Comparison of ENCODE assay signal across 16 cellular contexts in genomic region chr20:22341508-22341907, GRCh38.
DNase-seq lines count a peak whose midpoint lies in the region; ATAC-seq, FAIRE-seq and TF ChIP-seq lines count a peak whose summit lies in the region.
"Had no signal": no experiment of that assay in that cellular context is flagged by ENCODE, and none has a peak within 500 bp of the region (broad histone marks: within the 10 kb centered on the region; RNA-seq: fewer than 3 reads in every experiment).

No MANE protein-coding gene starts in this region.

- POLR2A ChIA-PET in K562 (lab: Yijun Ruan, JAX) = interaction anchor here (0.9 kb wide), 1 partner anchor 256 kb away, joined by 3 read pairs; no protein-coding TSS in a partner anchor

- no peak overlapping the region for H3K9ac ChIP-seq in K562 (ENCODE audit: insufficient read depth in 1 of 2, low read depth in 2 of 2, low read length in 2 of 2)

- no peak overlapping the region for H2AFZ ChIP-seq in K562 (ENCODE audit: low read depth, low read length)

- peak; percentile 5 for DNase-seq in ELR (ENCODE audit: low read depth)
- DNase-seq in NOMO-1 (lab: John Stamatoyannopoulos, UW; ENCODE audit: unreplicated experiment in 2 of 2) = peak; percentile 10 to 14
- peak in 1 of 4 experiments; percentile 8 for DNase-seq in K562 (ENCODE audit: extremely low read depth in 1 of 4, low spot score in 3 of 4)
- peak; percentile 50 for DNase-seq in renal cortical epithelial cell (ENCODE audit: low read depth)
- DNase-seq in occipital lobe (lab: John Stamatoyannopoulos, UW) = no peak
- DNase-seq in tibial artery = no peak
- DNase-seq: activated CD4-positive, alpha-beta T cell treated with anti-CD3 and anti-CD28 coated beads, Interleukin-2, amount 10 ng/mL, durations not matched to agents 24 days and 14 days; activated naive CD8-positive, alpha-beta T cell treated with anti-CD3 and anti-CD28 coated beads, Interleukin-2, amount 10 ng/mL, durations not matched to agents 7 days and 5 days; activated T-cell treated with anti-CD3 and anti-CD28 coated beads, Interleukin-2, amount 50 U/mL, for 24 hours; caudate nucleus; endodermal cell; mesendoderm; NCI-H1436 treated with DMSO at 0.1 percent for 48 hours; NCI-H446 had no signal

- H3K9me3 ChIP-seq in K562 (replicated peaks; ENCODE audit: control insufficient read depth, insufficient read depth, low read depth, low read length) = no peaks in the 10 kb centered on the region
- H3K9me3 ChIP-seq in tibial artery = no peaks in the 10 kb centered on the region
- H3K9me3 ChIP-seq: vagina had no signal

- 4% methylated on average over 4 of the region's 6 CpGs for WGBS in K562 (ENCODE audit: insufficient coverage, low coverage, missing lambda C conversion rate)

- no peak overlapping the region for H3K27ac ChIP-seq in K562 (ENCODE audit: extremely low read depth, low read depth, low read length)
- H3K27ac ChIP-seq in tibial artery = no peak overlapping the region
- H3K27ac ChIP-seq: vagina had no signal

- H3K9me1 ChIP-seq in K562 (ENCODE audit: control insufficient read depth, insufficient read depth, low read length) = no peaks in the 10 kb centered on the region

- CTCF ChIA-PET in K562 (lab: Yijun Ruan, JAX; ENCODE audit: low intra/inter-chr PET ratio) = interaction anchor here (1.7 kb wide), 1 partner anchor 343 kb away, joined by 4 read pairs; no protein-coding TSS in a partner anchor

- in situ Hi-C loops in K562 (cut with MboI) = loop anchor here (5.0 to 25.0 kb wide), 2 partner anchors 346 to 621 kb away; no protein-coding TSS in a partner anchor

- no peak for TF ChIP-seq RAD21 in K562 (CRISPR knock-in tag; conservative IDR thresholded peaks at IDR 0.05 in 1 of 2, IDR thresholded peaks at IDR 0.05 in 1 of 2)

- ATAC-seq in K562 = no peak
- no peak for ATAC-seq in GM19035 (IDR thresholded peaks at IDR 0.05; ENCODE audit: unreplicated experiment)

- H3K4me1 ChIP-seq in K562 (replicated peaks in 1 of 2; ENCODE audit: control insufficient read depth in 2 of 2, insufficient read depth in 2 of 2, low read length in 2 of 2) = no peaks in the 10 kb centered on the region
- H3K4me1 ChIP-seq in tibial artery = peaks cover 0 to 6% (median 0%) of the 10 kb centered on the region in 4 donors
- H3K4me1 ChIP-seq: vagina had no signal

- no peak for TF ChIP-seq POLR2A in K562 (conservative IDR thresholded peaks at IDR 0.05)

- H3K79me2 ChIP-seq in K562 (ENCODE audit: control insufficient read depth, insufficient read depth, low read length) = no peaks in the 10 kb centered on the region

- TF ChIP-seq EP300 in K562 (IDR thresholded peaks at IDR 0.05; ENCODE audit: low read length) = no peak

- intact Hi-C loops in K562 (cut with micrococcal nuclease) = no loop called here
- intact Hi-C loops in tibial artery (cut with DNase I; ENCODE audit: low total_unique reads) = no loop called here

- H3K36me3 ChIP-seq in K562 (ENCODE audit: control insufficient read depth, insufficient read depth, low read length) = no peaks in the 10 kb centered on the region
- no peaks in the 10 kb centered on the region for H3K36me3 ChIP-seq in tibial artery
- H3K36me3 ChIP-seq: vagina had no signal

- TF ChIP-seq CTCF in K562 (IDR thresholded peaks at IDR 0.05 in 2 of 3, conservative IDR thresholded peaks at IDR 0.05 in 1 of 3; ENCODE audit: insufficient read depth in 2 of 3, low read depth in 1 of 3, low read length in 3 of 3) (no peak), tibial artery (IDR thresholded peaks at IDR 0.05) (no peak)

- no peaks in the 10 kb centered on the region for H3K27me3 ChIP-seq in K562 (ENCODE audit: control insufficient read depth in 2 of 2, insufficient read depth in 2 of 2, low read length in 2 of 2)
- H3K27me3 ChIP-seq in tibial artery = peaks cover 0 to 7% of the 10 kb centered on the region in 2 donors
- H3K27me3 ChIP-seq: vagina had no signal

- H3K4me3 ChIP-seq in K562 = no peak overlapping the region
- no peak overlapping the region for H3K4me3 ChIP-seq in tibial artery
- H3K4me3 ChIP-seq: vagina had no signal

- no peaks in the 10 kb centered on the region for H4K20me1 ChIP-seq in K562 (replicated peaks; ENCODE audit: control insufficient read depth, insufficient read depth, low read length)

- H3K4me2 ChIP-seq in K562 (ENCODE audit: insufficient read depth, low read length) = no peak overlapping the region

- no TSS peak for BruUV-seq in K562 (replicated peaks; lab: Mats Ljungman, UMichigan)

- FAIRE-seq in K562 (lab: Jason Lieb, UNC) = no peak

TF ChIP-seq in K562, 482 proteins besides CTCF, POLR2A, EP300 and RAD21:
- no peak for TF ChIP-seq FOXA1 (IDR thresholded peaks at IDR 0.05; ENCODE audit: borderline replicate concordance)
- TF ChIP-seq ZNF764 (CRISPR knock-in tag; IDR thresholded peaks at IDR 0.05; ENCODE audit: low read depth) = no peak
- no peak for TF ChIP-seq ZBTB49 (CRISPR knock-in tag; IDR thresholded peaks at IDR 0.05; ENCODE audit: borderline replicate concordance)
- TF ChIP-seq FOSL1 (tag; conservative IDR thresholded peaks at IDR 0.05) = peak; percentile 39
- TF ChIP-seq BRD4 (IDR thresholded peaks at IDR 0.05) = no peak
- no peak for TF ChIP-seq NELFE (IDR thresholded peaks at IDR 0.05; ENCODE audit: insufficient read depth, insufficient read length)
- no peak for TF ChIP-seq USF1 (CRISPR knock-in tag; IDR thresholded peaks at IDR 0.05)
- TF ChIP-seq ZNF655 (CRISPR knock-in tag; IDR thresholded peaks at IDR 0.05) = no peak
- no peak for TF ChIP-seq PHF20 (IDR thresholded peaks at IDR 0.05; ENCODE audit: partially characterized antibody)
- TF ChIP-seq GATA2 (CRISPR knock-in tag; IDR thresholded peaks at IDR 0.05) = no peak
- TF ChIP-seq BDP1 (IDR thresholded peaks at IDR 0.05; ENCODE audit: insufficient read depth, insufficient read length) = no peak
- 0 out of 2 replicates have a peak, but pooled peaks have one; percentile 10 for TF ChIP-seq PKNOX1 (IDR thresholded peaks at IDR 0.05)
- TF ChIP-seq MAFG (tag; conservative IDR thresholded peaks at IDR 0.05) = no peak
- 0 out of 2 replicates have a peak, but pooled peaks have one; percentile 6 for TF ChIP-seq JUND (IDR thresholded peaks at IDR 0.05; ENCODE audit: borderline replicate concordance, low read depth, low read length)
- TF ChIP-seq JUND (tag; IDR thresholded peaks at IDR 0.05; ENCODE audit: borderline replicate concordance, low read depth, low read length) = no peak
- TF ChIP-seq DMBX1 (CRISPR knock-in tag; IDR thresholded peaks at IDR 0.05; ENCODE audit: borderline replicate concordance) = no peak
- no peak for TF ChIP-seq CC2D1A (IDR thresholded peaks at IDR 0.05)

Comparison
In these comparisons a context has a peak if more than half of its experiments do, and no peak if none do; other contexts are left out.
1. DNase-seq: peak in ELR (single experiment), NOMO-1 (2 of 2) and renal cortical epithelial cell (single experiment); none in occipital lobe (single experiment) and tibial artery (0 of 2).